ENCODE assay signal across 14 cellular contexts in the genomic region with DNA sequence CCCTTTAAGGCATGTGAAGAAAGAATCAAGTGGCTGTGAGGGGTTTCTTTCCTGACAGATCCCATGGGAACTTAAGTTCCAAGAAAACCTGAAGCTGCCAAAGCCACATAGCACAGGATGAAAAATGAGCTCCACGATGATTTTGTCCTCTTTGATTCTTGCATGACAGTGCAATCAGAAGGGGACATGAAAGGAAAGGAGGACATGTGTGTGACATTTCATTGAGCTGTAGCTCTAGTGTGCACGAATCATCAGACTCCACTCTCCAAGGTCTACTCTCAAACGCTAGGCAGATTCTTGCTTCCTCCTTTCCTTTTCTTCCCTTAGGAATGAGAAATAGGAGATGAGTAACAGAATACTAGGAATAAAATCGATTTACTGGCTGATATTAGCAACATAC.
"Had no signal": no experiment of that assay in that cellular context is flagged by ENCODE, and none has a peak within 500 bp of the region (broad histone marks: within the 10 kb centered on the region; RNA-seq: fewer than 3 reads in every experiment).

No MANE protein-coding gene starts in this region.

- H3K36me3 Mint-ChIP-seq: natural killer cell had no signal

- H3K27me3 ChIP-seq: ascending aorta, colonic mucosa, thyroid gland, uterus had no signal

- FAIRE-seq: bronchial epithelial cell had no signal

- H3K9me3 ChIP-seq: ascending aorta, colonic mucosa, thyroid gland, uterus had no signal

- H3K36me3 ChIP-seq: ascending aorta, colonic mucosa, thyroid gland, uterus had no signal

- H3K4me1 ChIP-seq: uterus had no signal

- H3K27me3 Mint-ChIP-seq: activated CD4-positive, alpha-beta memory T cell treated with anti-CD3 and anti-CD28 coated beads, Interleukin-2, amount 10 ng/mL, durations not matched to agents 7 days and 5 days had no signal

- H3K4me3 Mint-ChIP-seq: activated CD4-positive, alpha-beta memory T cell treated with anti-CD3 and anti-CD28 coated beads, Interleukin-2, amount 10 ng/mL, durations not matched to agents 7 days and 5 days; natural killer cell; stimulated activated naive CD8-positive, alpha-beta T cell treated with anti-CD3 and anti-CD28 coated beads, Interleukin-15, amount 100 ng/mL, for 72 hours had no signal

- H3K9me3 Mint-ChIP-seq: stimulated activated naive CD8-positive, alpha-beta T cell treated with anti-CD3 and anti-CD28 coated beads, Interleukin-15, amount 100 ng/mL, for 72 hours had no signal

- H3K27ac Mint-ChIP-seq: activated CD4-positive, alpha-beta memory T cell treated with anti-CD3 and anti-CD28 coated beads, Interleukin-2, amount 10 ng/mL, durations not matched to agents 7 days and 5 days; natural killer cell; stimulated activated naive CD8-positive, alpha-beta T cell treated with anti-CD3 and anti-CD28 coated beads, Interleukin-15, amount 100 ng/mL, for 72 hours had no signal

- H3K4me3 ChIP-seq: ascending aorta, colonic mucosa, lung, thyroid gland, uterus had no signal

- H3K4me1 Mint-ChIP-seq: activated CD4-positive, alpha-beta memory T cell treated with anti-CD3 and anti-CD28 coated beads, Interleukin-2, amount 10 ng/mL, durations not matched to agents 7 days and 5 days; natural killer cell; stimulated activated naive CD8-positive, alpha-beta T cell treated with anti-CD3 and anti-CD28 coated beads, Interleukin-15, amount 100 ng/mL, for 72 hours had no signal

- ATAC-seq: natural killer cell; stimulated activated naive CD8-positive, alpha-beta T cell treated with anti-CD3 and anti-CD28 coated beads, Interleukin-15, amount 100 ng/mL, for 72 hours had no signal

- H3K27ac ChIP-seq: colonic mucosa, thyroid gland had no signal

- DNase-seq: activated CD4-positive, alpha-beta memory T cell treated with anti-CD3 and anti-CD28 coated beads, Interleukin-2, amount 10 ng/mL, durations not matched to agents 7 days and 5 days; activated CD4-positive, CD25-positive, alpha-beta regulatory T cell treated with anti-CD3 and anti-CD28 coated beads, Interleukin-2, amount 50 U/mL, for 72 hours; colonic mucosa; effector memory CD4-positive, alpha-beta T cell; natural killer cell; stimulated activated CD4-positive, alpha-beta T cell treated with anti-CD3 and anti-CD28 coated beads, Interleukin-15, amount 100 ng/mL, for 24 hours; stimulated activated CD4-positive, alpha-beta T cell treated with anti-CD3 and anti-CD28 coated beads, Interleukin-4, amount 100 ng/mL, for 4 hours; stimulated activated naive CD8-positive, alpha-beta T cell treated with anti-CD3 and anti-CD28 coated beads, Interleukin-15, amount 100 ng/mL, for 72 hours; T-helper 9 cell; thyroid gland; uterus had no signal
